In the genomic region with DNA sequence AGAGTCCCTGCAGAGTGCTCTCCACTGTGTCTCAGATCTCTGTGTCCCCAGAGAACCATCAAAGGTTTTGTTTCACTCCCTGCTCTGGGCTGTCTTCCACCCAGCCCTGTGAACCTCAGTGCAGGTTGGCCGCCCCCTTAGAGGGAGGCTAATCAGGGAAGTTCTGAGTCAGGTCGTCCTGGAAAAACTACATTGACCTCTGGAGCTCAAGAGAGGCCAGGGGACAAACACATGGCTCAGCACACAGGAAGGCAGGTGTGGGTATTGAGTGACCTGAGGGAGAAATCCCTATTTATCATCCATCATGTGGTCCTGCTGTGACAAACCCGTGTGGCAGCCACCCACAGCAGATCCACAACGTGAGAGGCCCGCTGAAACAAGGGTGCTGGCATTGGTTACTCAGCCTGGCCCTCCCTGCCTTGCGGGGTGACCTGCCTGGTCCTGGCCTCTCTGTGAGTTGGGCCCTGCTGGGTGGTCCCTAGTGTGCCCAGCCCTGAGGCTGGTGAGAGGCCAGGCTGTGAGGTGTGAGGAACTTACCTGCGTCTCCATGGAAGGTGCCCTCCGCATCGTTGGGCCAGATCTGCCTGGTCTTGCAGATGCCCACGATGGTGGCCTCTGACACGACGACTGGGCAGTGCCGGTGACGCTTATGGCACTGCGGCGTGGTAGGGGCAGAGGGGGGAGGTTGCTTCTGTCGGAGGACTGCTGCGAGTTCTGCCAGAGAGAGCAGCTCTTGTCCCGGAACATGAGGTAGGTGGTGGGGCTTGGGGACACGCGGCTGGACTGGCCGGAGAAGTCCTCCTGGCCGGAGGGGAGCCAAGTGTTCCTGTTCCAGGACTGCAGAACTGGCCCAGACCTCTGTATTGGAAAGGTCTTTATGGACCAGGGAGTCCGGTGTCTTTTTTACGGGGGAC, we compare ENCODE assay signal across 8 cellular contexts. TPM values are rescaled to one million over a fixed set of nuclear protein-coding genes. Genes with fewer than 3 reads are reported as not detected.
DNase-seq lines count a peak whose midpoint lies in the region; ATAC-seq and TF ChIP-seq lines count a peak whose summit lies in the region.

No MANE protein-coding gene starts in this region.

- H3K9me3 Mint-ChIP-seq in T-helper 2 cell treated with Interferon-gamma antibody and Interleukin-4, amounts not matched to agents 5 μg/mL and 100 μg/mL, for 36 hours = peaks cover 8% of the 10 kb centered on the region
- peaks cover 14% of the 10 kb centered on the region for H3K9me3 Mint-ChIP-seq in activated CD8-positive, alpha-beta T cell treated with anti-CD3 and anti-CD28 coated beads for 36 hours

- CTCF ChIA-PET in activated CD8-positive, alpha-beta T cell treated with anti-CD3 and anti-CD28 coated beads for 36 hours (lab: Charles Lee) = interaction anchor here (1.4 to 15.8 kb wide), 6 partner anchors 42 to 169 kb away, joined by 3 to 237 read pairs (median 8); no protein-coding TSS in a partner anchor

- H3K27me3 ChIP-seq in gastroesophageal sphincter (no peaks in the 10 kb centered on the region), prostate gland (replicated peaks; ENCODE audit: insufficient read depth) (no peaks in the 10 kb centered on the region)

- peak overlapping the region; percentile 53 for H3K27ac Mint-ChIP-seq in T-helper 2 cell treated with Interferon-gamma antibody and Interleukin-4, amounts not matched to agents 5 μg/mL and 100 μg/mL, for 36 hours
- H3K27ac Mint-ChIP-seq in activated CD8-positive, alpha-beta T cell treated with anti-CD3 and anti-CD28 coated beads for 36 hours = peak overlapping the region; percentile 36

- H3K4me3 Mint-ChIP-seq in T-helper 2 cell treated with Interferon-gamma antibody and Interleukin-4, amounts not matched to agents 5 μg/mL and 100 μg/mL, for 36 hours = peak overlapping the region; percentile 81
- H3K4me3 Mint-ChIP-seq in activated CD8-positive, alpha-beta T cell treated with anti-CD3 and anti-CD28 coated beads for 36 hours = peak overlapping the region; percentile 60

- intact Hi-C loops in activated CD8-positive, alpha-beta T cell treated with anti-CD3 and anti-CD28 coated beads for 36 hours (cut with micrococcal nuclease) = loop anchor here (2.0 to 5.0 kb wide), 2 partner anchors 58 to 103 kb away; no protein-coding TSS in a partner anchor
- intact Hi-C loops in prostate gland (cut with DNase I) = loop anchor here (5.0 kb wide), 2 partner anchors 208 to 343 kb away; no protein-coding TSS in a partner anchor

- no peaks in the 10 kb centered on the region for H3K27me3 Mint-ChIP-seq in T-helper 2 cell treated with Interferon-gamma antibody and Interleukin-4, amounts not matched to agents 5 μg/mL and 100 μg/mL, for 36 hours (ENCODE audit: low read depth)
- H3K27me3 Mint-ChIP-seq in activated CD8-positive, alpha-beta T cell treated with anti-CD3 and anti-CD28 coated beads for 36 hours = no peaks in the 10 kb centered on the region

- peaks cover 0 to 8% of the 10 kb centered on the region in 2 donors for H3K36me3 ChIP-seq in gastroesophageal sphincter
- no peaks in the 10 kb centered on the region for H3K36me3 ChIP-seq in prostate gland

- TF ChIP-seq CTCF in activated CD8-positive, alpha-beta T cell treated with anti-CD3 and anti-CD28 coated beads for 36 hours (IDR thresholded peaks at IDR 0.05) = no peak
- no peak for TF ChIP-seq CTCF in gastroesophageal sphincter (IDR thresholded peaks at IDR 0.05)
- no peak for TF ChIP-seq CTCF in prostate gland (IDR thresholded peaks at IDR 0.05)

- H3K36me3 Mint-ChIP-seq in T-helper 2 cell treated with Interferon-gamma antibody and Interleukin-4, amounts not matched to agents 5 μg/mL and 100 μg/mL, for 36 hours (ENCODE audit: low read depth) = peaks cover 24% of the 10 kb centered on the region
- peaks cover 16% of the 10 kb centered on the region for H3K36me3 Mint-ChIP-seq in activated CD8-positive, alpha-beta T cell treated with anti-CD3 and anti-CD28 coated beads for 36 hours (ENCODE audit: low read depth)

- H3K4me1 Mint-ChIP-seq in T-helper 2 cell treated with Interferon-gamma antibody and Interleukin-4, amounts not matched to agents 5 μg/mL and 100 μg/mL, for 36 hours (ENCODE audit: low read depth) = peaks cover 47% of the 10 kb centered on the region
- peaks cover 48% of the 10 kb centered on the region for H3K4me1 Mint-ChIP-seq in activated CD8-positive, alpha-beta T cell treated with anti-CD3 and anti-CD28 coated beads for 36 hours (ENCODE audit: low read depth)

- TF ChIP-seq POLR2A in gastroesophageal sphincter (IDR thresholded peaks at IDR 0.05) (peak in 1 of 2 donors; percentile 7), prostate gland (IDR thresholded peaks at IDR 0.05) (no peak)

- POLR2A ChIA-PET in activated CD8-positive, alpha-beta T cell treated with anti-CD3 and anti-CD28 coated beads for 36 hours (lab: Charles Lee) = interaction anchor here (0.6 to 1.1 kb wide), 2 partner anchors 100 to 102 kb away, joined by 3 to 4 read pairs; no protein-coding TSS in a partner anchor

- peaks cover 0 to 9% (median 0%) of the 10 kb centered on the region in 3 donors for H3K9me3 ChIP-seq in gastroesophageal sphincter
- H3K9me3 ChIP-seq in prostate gland = no peaks in the 10 kb centered on the region

- peak overlapping the region; percentile 6 to 91 (median 86) for H3K27ac ChIP-seq in gastroesophageal sphincter
- peak overlapping the region; percentile 73 to 75 for H3K27ac ChIP-seq in prostate gland

- peak; percentile 6 for ATAC-seq in activated CD8-positive, alpha-beta T cell treated with anti-CD3 and anti-CD28 coated beads for 36 hours
- ATAC-seq in gastroesophageal sphincter = peak; percentile 43
- ATAC-seq in HG03280 (IDR thresholded peaks at IDR 0.05; ENCODE audit: unreplicated experiment) = no peak

- H3K4me1 ChIP-seq in gastroesophageal sphincter (peaks cover 0 to 59% (median 47%) of the 10 kb centered on the region in 3 donors), prostate gland (replicated peaks) (peaks cover 17% of the 10 kb centered on the region)

- no CpG with 5 or more reads among the region's 25 CpGs for WGBS in gastroesophageal sphincter (ENCODE audit: low coverage in 1 of 2), 2 donors
- WGBS in prostate gland = 36% methylated on average over 25 of the region's 25 CpGs

- DNase-seq in T-helper 2 cell treated with Interferon-gamma antibody and Interleukin-4, amounts not matched to agents 5 μg/mL and 100 μg/mL, for 36 hours (ENCODE audit: low spot score) = no peak
- DNase-seq in T-helper 2 cell (no peak), prostate gland (ENCODE audit: low spot score) (no peak), NK-92 (lab: John Stamatoyannopoulos, UW; ENCODE audit: unreplicated experiment) (no peak), EL (no peak)
- peak; percentile 53 for DNase-seq in activated CD8-positive, alpha-beta T cell treated with anti-CD3 and anti-CD28 coated beads for 36 hours

- TF ChIP-seq EP300 in gastroesophageal sphincter (IDR thresholded peaks at IDR 0.05) = no peak

- peak overlapping the region; percentile 73 to 88 for H3K4me3 ChIP-seq in gastroesophageal sphincter
- H3K4me3 ChIP-seq in prostate gland = peak overlapping the region; percentile 51 to 54

RNA-seq across cellular contexts. Expression of a gene that starts 0.7 kb away (rescaled TPM):
- total RNA-seq in activated CD8-positive, alpha-beta T cell treated with anti-CD3 and anti-CD28 coated beads for 36 hours = 10 to 100 TPM; 30.4 to 32.0 TPM
- total RNA-seq in gastroesophageal sphincter = 10 to 100 TPM; 39.2 to 81.1 (median 46.2) TPM
- total RNA-seq in prostate gland = 10 to 100 TPM; 32.7 to 88.8 TPM

RNA-seq across cellular contexts. Expression of a gene that starts 34.4 kb away (rescaled TPM):
- total RNA-seq in activated CD8-positive, alpha-beta T cell treated with anti-CD3 and anti-CD28 coated beads for 36 hours = under 1 TPM; 0.20 to 0.22 TPM
- total RNA-seq in gastroesophageal sphincter = 10 to 100 TPM in 1 of 4 donors, 1 to 10 TPM in 3; 3.9 to 12.2 (median 6.7) TPM
- total RNA-seq in prostate gland = 10 to 100 TPM in 1 of 2 donors, 1 to 10 TPM in 1; 4.1 to 12.7 TPM

RNA-seq across cellular contexts. Expression of a gene that starts 37.8 kb away (rescaled TPM):
- total RNA-seq in activated CD8-positive, alpha-beta T cell treated with anti-CD3 and anti-CD28 coated beads for 36 hours = not detected
- total RNA-seq in gastroesophageal sphincter (1 to 10 TPM in 1 of 4 donors, not detected in 3; 2.7 TPM), prostate gland (1 to 10 TPM in 1 of 2 donors, under 1 TPM in 1; 0.68 to 3.6 TPM)
